8 cellular contexts compared by ENCODE assay signal in genomic region chr10:31947144-31947926, GRCh38. TPM values are rescaled to one million over a fixed set of nuclear protein-coding genes. Genes with fewer than 3 reads are reported as not detected.
A peak's percentile ranks its signal among the peaks of the same experiment; 100 is the strongest.
DNase-seq lines count a peak whose midpoint lies in the region; ATAC-seq and TF ChIP-seq lines count a peak whose summit lies in the region.

No MANE protein-coding gene starts in this region.

- intact Hi-C loops in sciatic nerve (cut with DNase I), result no loop called here

- H3K27me3 ChIP-seq in SK-N-SH (ENCODE audit: insufficient read depth), result no peaks in the 10 kb centered on the region

- peaks cover 0 to 26% of the 10 kb centered on the region in 2 experiments; a peak in 3 of 4 replicates for H3K4me1 ChIP-seq in SK-N-SH (ENCODE audit: control insufficient read depth in 1 of 2, insufficient read depth in 2 of 2, low read depth in 1 of 2, low read length in 1 of 2)

- H3K79me2 ChIP-seq in SK-N-SH (ENCODE audit: insufficient read depth), result no peaks in the 10 kb centered on the region

- peak overlapping the region; percentile 4; the same call in 1 of the 2 replicates for H3K4me2 ChIP-seq in SK-N-SH

- no peaks in the 10 kb centered on the region for H3K9me2 ChIP-seq in SK-N-SH

- ATAC-seq in sciatic nerve (peak; percentile 91), GM18517 (IDR thresholded peaks at IDR 0.05; ENCODE audit: unreplicated experiment) (no peak)

- H3K36me3 ChIP-seq in SK-N-SH (replicated peaks in 1 of 2; ENCODE audit: control insufficient read depth in 1 of 2, insufficient read depth in 2 of 2, low read length in 1 of 2), result no peaks in the 10 kb centered on the region

- DNase-seq in 8988T (peak; percentile 23), HT-29 (ENCODE audit: low spot score) (peak; percentile 77), SK-N-SH (peak; percentile 50), foreskin melanocyte (peak; percentile 62), sciatic nerve (ENCODE audit: low spot score) (no peak), NCI-H345 (lab: John Stamatoyannopoulos, UW) (no peak), cortex of kidney (lab: John Stamatoyannopoulos, UW) (no peak)

- 53% methylated on average over 7 of the region's 7 CpGs for WGBS in SK-N-SH (ENCODE audit: low lambda C conversion rate)

- peak; percentile 77 for TF ChIP-seq RAD21 in SK-N-SH (IDR thresholded peaks at IDR 0.05; ENCODE audit: low read length)

- 0 out of 4 replicates have a peak, but pooled peaks of 1 of the 2 experiments have one; percentile 21 for TF ChIP-seq EP300 in SK-N-SH (IDR thresholded peaks at IDR 0.05; ENCODE audit: borderline replicate concordance in 1 of 2, low read depth in 1 of 2, low read length in 1 of 2)

- H4K20me1 ChIP-seq in SK-N-SH (ENCODE audit: insufficient read depth), result no peaks in the 10 kb centered on the region

- CTCF ChIA-PET in SK-N-SH (lab: Yijun Ruan, JAX), result interaction anchor here (0.6 to 2.5 kb wide), 10 partner anchors 17 to 1163 kb away, joined by 3 to 26 read pairs (median 3); no protein-coding TSS in a partner anchor

- H2AFZ ChIP-seq in SK-N-SH (ENCODE audit: low read depth), result peak overlapping the region; percentile 38; the same call in 1 of the 2 replicates

- peak overlapping the region in 1 of 2 experiments; percentile 33; a peak in 1 of 4 replicates for H3K27ac ChIP-seq in SK-N-SH (ENCODE audit: low read depth in 2 of 2, low read length in 1 of 2)

- no peaks in the 10 kb centered on the region for H3K9me3 ChIP-seq in SK-N-SH

- POLR2A ChIA-PET in SK-N-SH (lab: Yijun Ruan, JAX), result no interaction called here

- H3F3A ChIP-seq in SK-N-SH (replicated peaks; ENCODE audit: insufficient read depth), result peaks cover 23% of the 10 kb centered on the region

- no peak overlapping the region for H3K4me3 ChIP-seq in SK-N-SH (ENCODE audit: low read depth in 2 of 2, low read length in 1 of 2)

- peak; percentile 64 for TF ChIP-seq CTCF in SK-N-SH (IDR thresholded peaks at IDR 0.05)

- H3K9ac ChIP-seq in SK-N-SH, result no peak overlapping the region

TF ChIP-seq in SK-N-SH, 30 proteins besides CTCF, POLR2A, EP300 and RAD21:
- TF ChIP-seq TEAD4 (IDR thresholded peaks at IDR 0.05; ENCODE audit: borderline replicate concordance, insufficient read depth), result peak; percentile 24; the same call in 1 of the 2 replicates
- TF ChIP-seq ELF1 (IDR thresholded peaks at IDR 0.05), result peak; percentile 65; the same call in 1 of the 2 replicates
- TF ChIP-seq JUND (IDR thresholded peaks at IDR 0.05), result peak; percentile 35; the same call in 1 of the 2 replicates
- no peak for TF ChIP-seq GATA2 (CRISPR knock-in tag; IDR thresholded peaks at IDR 0.05)
- peak; percentile 72 for TF ChIP-seq SMC3 (IDR thresholded peaks at IDR 0.05; ENCODE audit: low read depth, low read length)
- peak; percentile 29; the same call in 1 of the 2 replicates for TF ChIP-seq POLR2AphosphoS5 (IDR thresholded peaks at IDR 0.05; ENCODE audit: low read depth, low read length)
- TF ChIP-seq GABPA (IDR thresholded peaks at IDR 0.05; ENCODE audit: low read depth), result no peak
- TF ChIP-seq NRF1 (IDR thresholded peaks at IDR 0.05; ENCODE audit: low read depth, low read length), result no peak
- TF ChIP-seq NFIC (IDR thresholded peaks at IDR 0.05; ENCODE audit: borderline replicate concordance), result no peak
- peak; percentile 53; the same call in 1 of the 2 replicates for TF ChIP-seq FOSL2 (IDR thresholded peaks at IDR 0.05; ENCODE audit: borderline replicate concordance, low read depth)
- TF ChIP-seq TCF12 (IDR thresholded peaks at IDR 0.05), result peak; percentile 86

RNA-seq across cellular contexts. Expression of gene ARHGAP12, which starts 18.7 kb away (rescaled TPM):
- 24.5 and 27.2 TPM in 2 replicates for total RNA-seq in HT-29 (2014; rRNA removed; shearing (Covaris generic))
- polyA plus RNA-seq in SK-N-SH (2012; rRNA removed), result 8.6 and 12.2 TPM in 2 replicates
- 12.2 and 14.3 TPM in 2 replicates for polyA plus RNA-seq in SK-N-SH (2012; cell fraction: cytosol; rRNA removed)
- 9.5 and 23.9 TPM in 2 replicates for polyA plus RNA-seq in SK-N-SH (2012; cell fraction: nucleus; rRNA removed)
- total RNA-seq in sciatic nerve, result 57.0 TPM

Comparison
In these comparisons a context has a peak if more than half of its experiments do, and no peak if none do; other contexts are left out.
1. DNase-seq: peak in 8988T (single experiment), HT-29 (single experiment), SK-N-SH (single experiment) and foreskin melanocyte (single experiment); none in sciatic nerve (single experiment), NCI-H345 (single experiment) and cortex of kidney (single experiment).